9 cellular contexts compared by ENCODE assay signal in genomic region chr19:41398603-41399002, GRCh38. TPM values are rescaled to one million over a fixed set of nuclear protein-coding genes. Genes with fewer than 3 reads are reported as not detected.
A peak's percentile ranks its signal among the peaks of the same experiment; 100 is the strongest.
DNase-seq lines count a peak whose midpoint lies in the region; ATAC-seq and TF ChIP-seq lines count a peak whose summit lies in the region.
"Had no signal": no experiment of that assay in that cellular context is flagged by ENCODE, and none has a peak within 500 bp of the region (broad histone marks: within the 10 kb centered on the region; RNA-seq: fewer than 3 reads in every experiment).

No MANE protein-coding gene starts in this region.

- no peaks in the 10 kb centered on the region for H3K36me3 ChIP-seq in brain microvascular endothelial cell (replicated peaks)

- TF ChIP-seq CTCF in brain microvascular endothelial cell (IDR thresholded peaks at IDR 0.05; ENCODE audit: low read depth, low read length, missing control alignments), result no peak

- H3K4me3 Mint-ChIP-seq in stimulated activated naive CD8-positive, alpha-beta T cell treated with anti-CD3 and anti-CD28 coated beads, Interleukin-15, Interleukin-2, amounts not matched to agents 100 ng/mL and 50 ng/mL, for 24 hours, result peak overlapping the region; percentile 94

- peaks cover 4% of the 10 kb centered on the region for H3K36me3 Mint-ChIP-seq in stimulated activated naive CD8-positive, alpha-beta T cell treated with anti-CD3 and anti-CD28 coated beads, Interleukin-15, Interleukin-2, amounts not matched to agents 100 ng/mL and 50 ng/mL, for 24 hours (ENCODE audit: low read depth)

- H3K4me1 Mint-ChIP-seq in stimulated activated naive CD8-positive, alpha-beta T cell treated with anti-CD3 and anti-CD28 coated beads, Interleukin-15, Interleukin-2, amounts not matched to agents 100 ng/mL and 50 ng/mL, for 24 hours (ENCODE audit: low read depth), result peaks cover 44% of the 10 kb centered on the region

- ATAC-seq in stimulated activated naive CD8-positive, alpha-beta T cell treated with anti-CD3 and anti-CD28 coated beads, Interleukin-15, Interleukin-2, amounts not matched to agents 100 U/mL and 50 U/mL, for 24 hours, result no peak
- ATAC-seq in HG03378 (IDR thresholded peaks at IDR 0.05; ENCODE audit: unreplicated experiment) (no peak), HG03521 (IDR thresholded peaks at IDR 0.05; ENCODE audit: unreplicated experiment) (no peak)

- no peaks in the 10 kb centered on the region for H3K9me3 Mint-ChIP-seq in stimulated activated naive CD8-positive, alpha-beta T cell treated with anti-CD3 and anti-CD28 coated beads, Interleukin-15, Interleukin-2, amounts not matched to agents 100 ng/mL and 50 ng/mL, for 24 hours

- no peaks in the 10 kb centered on the region for H3K9me3 ChIP-seq in mononuclear cell (ENCODE audit: low read depth, low read length)

- H3K27me3 ChIP-seq in brain microvascular endothelial cell (replicated peaks) (no peaks in the 10 kb centered on the region), mononuclear cell (ENCODE audit: insufficient read depth, low read length) (no peaks in the 10 kb centered on the region)

- H3K4me1 ChIP-seq in mononuclear cell (ENCODE audit: insufficient read depth, low read length), result peaks cover 39% of the 10 kb centered on the region

- H3K27ac Mint-ChIP-seq in stimulated activated naive CD8-positive, alpha-beta T cell treated with anti-CD3 and anti-CD28 coated beads, Interleukin-15, Interleukin-2, amounts not matched to agents 100 ng/mL and 50 ng/mL, for 24 hours, result peak overlapping the region; percentile 22

- H3K4me3 ChIP-seq in brain microvascular endothelial cell (ENCODE audit: low read depth, low read length) (peak overlapping the region; percentile 73), mononuclear cell (ENCODE audit: low read length) (peak overlapping the region; percentile 92)

- H3K27ac ChIP-seq in brain microvascular endothelial cell, result no peak overlapping the region

- DNase-seq in stimulated activated naive CD8-positive, alpha-beta T cell treated with anti-CD3 and anti-CD28 coated beads, Interleukin-15, Interleukin-2, amounts not matched to agents 100 U/mL and 50 U/mL, for 24 hours, result no peak
- DNase-seq in brain microvascular endothelial cell, result no peak
- DNase-seq in NCI-H2081 (lab: John Stamatoyannopoulos, UW), result no peak
- DNase-seq in stimulated activated CD4-positive, alpha-beta T cell treated with anti-CD3 and anti-CD28 coated beads, Interleukin-4, amount 100 ng/mL, for 4 hours, result no peak
- DNase-seq: NCI-H187 had no signal

- in situ Hi-C loops in brain microvascular endothelial cell (cut with HindIII; ENCODE audit: low pct_ligation_motif_present, low sequenced_read_pairs), result no loop called here

- no peaks in the 10 kb centered on the region for H3K27me3 Mint-ChIP-seq in stimulated activated naive CD8-positive, alpha-beta T cell treated with anti-CD3 and anti-CD28 coated beads, Interleukin-15, Interleukin-2, amounts not matched to agents 100 ng/mL and 50 ng/mL, for 24 hours

RNA-seq across cellular contexts. Expression of gene BCKDHA, which starts 1.0 kb away (rescaled TPM):
- total RNA-seq in mononuclear cell, result 30.2 TPM

RNA-seq across cellular contexts. Expression of gene EXOSC5, which starts 1.4 kb away (rescaled TPM):
- 8.0 TPM for total RNA-seq in mononuclear cell

RNA-seq across cellular contexts. Expression of gene TMEM91, which starts 22.3 kb away (rescaled TPM):
- 14.2 TPM for total RNA-seq in mononuclear cell

RNA-seq across cellular contexts. Expression of gene B3GNT8, which starts 28.6 kb away (rescaled TPM):
- total RNA-seq in mononuclear cell, result 0.42 TPM

RNA-seq across cellular contexts. Expression of gene B9D2, which starts 34.7 kb away (rescaled TPM):
- total RNA-seq in mononuclear cell, result 3.8 TPM
